Comparison of ENCODE assay signal across 23 cellular contexts in the genomic region with DNA sequence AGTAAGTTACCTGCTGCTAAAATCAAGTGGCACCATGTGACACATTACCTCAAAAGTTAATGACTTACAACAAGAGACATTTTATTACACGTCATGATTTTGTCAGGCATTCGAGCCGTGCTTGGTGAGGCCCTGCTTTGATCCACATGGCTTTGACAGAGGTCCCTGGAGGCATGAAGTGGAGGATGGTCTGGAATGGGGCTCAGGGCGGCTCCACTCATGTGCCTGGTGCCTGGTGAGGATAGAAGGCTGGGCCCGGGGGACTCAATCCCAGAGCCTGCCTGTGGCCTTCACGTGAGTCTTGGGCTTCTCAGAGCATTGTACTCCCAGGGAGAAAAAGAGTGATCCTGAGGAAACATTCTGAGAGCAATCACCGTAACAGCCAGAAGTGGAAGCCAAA.
DNase-seq lines count a peak whose midpoint lies in the region; ATAC-seq and TF ChIP-seq lines count a peak whose summit lies in the region.
"Had no signal": no experiment of that assay in that cellular context is flagged by ENCODE, and none has a peak within 500 bp of the region (broad histone marks: within the 10 kb centered on the region; RNA-seq: fewer than 3 reads in every experiment).

No MANE protein-coding gene starts in this region.

- DNase-seq in activated CD8-positive, alpha-beta memory T cell treated with anti-CD3 and anti-CD28 coated beads, Interleukin-2, amount 50 U/mL, for 48 hours, result peak; percentile 10
- DNase-seq in activated CD8-positive, alpha-beta memory T cell treated with anti-CD3 and anti-CD28 coated beads, Interleukin-2, amount 10 ng/mL, durations not matched to agents 7 days and 5 days, result no peak
- peak in 2 of 3 donors; percentile 23 to 24 for DNase-seq in Peyer's patch
- DNase-seq in hepatocyte (ENCODE audit: low spot score), result no peak
- peak; percentile 7 for DNase-seq in progenitor cell of endocrine pancreas (ENCODE audit: low spot score, unreplicated experiment)
- no peak for DNase-seq in RPMI8226
- no peak for DNase-seq in MV-4-11 (lab: John Stamatoyannopoulos, UW)
- DNase-seq in NCI-H1930 (lab: John Stamatoyannopoulos, UW), result no peak
- DNase-seq: 8988T; ACHN; CD4-positive, CD25-positive, alpha-beta regulatory T cell; GM23248; H7; Kasumi-1; NCI-H1105; NCI-H1436 treated with DMSO at 0.1 percent for 48 hours; NCI-H187 treated with DMSO at 0.1 percent for 48 hours; NCI-H446; NCI-H524 treated with DMSO at 0.1 percent for 48 hours; PC-9; SHP77 had no signal

- TF ChIP-seq CTCF in Peyer's patch (IDR thresholded peaks at IDR 0.05) (no peak), hepatocyte (IDR thresholded peaks at IDR 0.05; ENCODE audit: poor library complexity) (no peak), progenitor cell of endocrine pancreas (IDR thresholded peaks at IDR 0.05; ENCODE audit: unreplicated experiment) (no peak)

- no peaks in the 10 kb centered on the region for H3K36me3 Mint-ChIP-seq in activated CD8-positive, alpha-beta memory T cell treated with anti-CD3 and anti-CD28 coated beads, Interleukin-2, amount 10 ng/mL, durations not matched to agents 7 days and 5 days
- no peaks in the 10 kb centered on the region for H3K36me3 Mint-ChIP-seq in progenitor cell of endocrine pancreas (ENCODE audit: insufficient read depth)
- H3K36me3 Mint-ChIP-seq: CD4-positive, CD25-positive, alpha-beta regulatory T cell had no signal

- H3K79me2 ChIP-seq in hepatocyte, result no peaks in the 10 kb centered on the region

- no peaks in the 10 kb centered on the region for H3K9me3 Mint-ChIP-seq in activated CD8-positive, alpha-beta memory T cell treated with anti-CD3 and anti-CD28 coated beads, Interleukin-2, amount 10 ng/mL, durations not matched to agents 7 days and 5 days (ENCODE audit: low read depth)
- H3K9me3 Mint-ChIP-seq in progenitor cell of endocrine pancreas (ENCODE audit: low read depth), result peaks cover 12% of the 10 kb centered on the region

- H3K4me3 Mint-ChIP-seq in activated CD8-positive, alpha-beta memory T cell treated with anti-CD3 and anti-CD28 coated beads, Interleukin-2, amount 10 ng/mL, durations not matched to agents 7 days and 5 days, result no peak overlapping the region
- H3K4me3 Mint-ChIP-seq in progenitor cell of endocrine pancreas (ENCODE audit: low read depth), result no peak overlapping the region
- H3K4me3 Mint-ChIP-seq: CD4-positive, CD25-positive, alpha-beta regulatory T cell had no signal

- H3K4me3 ChIP-seq in Peyer's patch (no peak overlapping the region), hepatocyte (no peak overlapping the region)
- H3K4me3 ChIP-seq: GM23248, K562, PC-9 had no signal

- no peaks in the 10 kb centered on the region for H3K4me1 ChIP-seq in Peyer's patch
- H3K4me1 ChIP-seq in hepatocyte (ENCODE audit: insufficient read depth), result peaks cover 7% of the 10 kb centered on the region

- no peak for TF ChIP-seq POLR2A in Peyer's patch (IDR thresholded peaks at IDR 0.05)

- WGBS in hepatocyte (ENCODE audit: low lambda C conversion rate, missing lambda C conversion rate), result 80% methylated on average over 7 of the region's 7 CpGs

- H3K9me2 ChIP-seq in hepatocyte (replicated peaks; ENCODE audit: insufficient read depth), result no peaks in the 10 kb centered on the region

- H3K4me1 Mint-ChIP-seq in activated CD8-positive, alpha-beta memory T cell treated with anti-CD3 and anti-CD28 coated beads, Interleukin-2, amount 10 ng/mL, durations not matched to agents 7 days and 5 days, result no peaks in the 10 kb centered on the region
- H3K4me1 Mint-ChIP-seq in progenitor cell of endocrine pancreas (ENCODE audit: low read depth), result peaks cover 8% of the 10 kb centered on the region
- H3K4me1 Mint-ChIP-seq: CD4-positive, CD25-positive, alpha-beta regulatory T cell had no signal

- H3K36me3 ChIP-seq in Peyer's patch (no peaks in the 10 kb centered on the region), hepatocyte (replicated peaks; ENCODE audit: insufficient read depth, low read depth) (no peaks in the 10 kb centered on the region)

- H3K9me3 ChIP-seq in Peyer's patch, result no peaks in the 10 kb centered on the region
- H3K9me3 ChIP-seq in hepatocyte (ENCODE audit: low read depth), result no peaks in the 10 kb centered on the region

- no peak overlapping the region for H2AFZ ChIP-seq in hepatocyte
- H2AFZ ChIP-seq: GM23248, PC-9 had no signal

- no peak overlapping the region for H3K27ac ChIP-seq in Peyer's patch
- peak overlapping the region; percentile 87 for H3K27ac ChIP-seq in hepatocyte
- H3K27ac ChIP-seq: GM23248, PC-9, RWPE1 had no signal

- no peak overlapping the region for H3K27ac Mint-ChIP-seq in activated CD8-positive, alpha-beta memory T cell treated with anti-CD3 and anti-CD28 coated beads, Interleukin-2, amount 10 ng/mL, durations not matched to agents 7 days and 5 days
- H3K27ac Mint-ChIP-seq in progenitor cell of endocrine pancreas, result no peak overlapping the region
- H3K27ac Mint-ChIP-seq: CD4-positive, CD25-positive, alpha-beta regulatory T cell had no signal

- H3K27me3 Mint-ChIP-seq in activated CD8-positive, alpha-beta memory T cell treated with anti-CD3 and anti-CD28 coated beads, Interleukin-2, amount 10 ng/mL, durations not matched to agents 7 days and 5 days, result peaks cover 3% of the 10 kb centered on the region
- H3K27me3 Mint-ChIP-seq in progenitor cell of endocrine pancreas, result peaks cover 85% of the 10 kb centered on the region
- H3K27me3 Mint-ChIP-seq: CD4-positive, CD25-positive, alpha-beta regulatory T cell had no signal

- CTCF ChIA-PET in activated CD8-positive, alpha-beta memory T cell treated with anti-CD3 and anti-CD28 coated beads, Interleukin-2, amount 10 ng/mL, durations not matched to agents 7 days and 5 days (lab: Charles Lee), result no interaction called here

- H4K20me1 ChIP-seq in hepatocyte (ENCODE audit: insufficient read depth, poor library complexity, severe bottlenecking), result no peaks in the 10 kb centered on the region

- no peak for ATAC-seq in activated CD8-positive, alpha-beta memory T cell treated with anti-CD3 and anti-CD28 coated beads, Interleukin-2, amount 10 ng/mL, durations not matched to agents 7 days and 5 days
- ATAC-seq: K562 had no signal

- H3K4me2 ChIP-seq in hepatocyte, result no peak overlapping the region
- H3K4me2 ChIP-seq: PC-9 had no signal

- H3K27me3 ChIP-seq in Peyer's patch (no peaks in the 10 kb centered on the region), hepatocyte (no peaks in the 10 kb centered on the region)

Comparison
In these comparisons a context has a peak if more than half of its experiments do, and no peak if none do; other contexts are left out.
1. DNase-seq: peak in activated CD8-positive, alpha-beta memory T cell treated with anti-CD3 and anti-CD28 coated beads, Interleukin-2, amount 50 U/mL, for 48 hours (single experiment), Peyer's patch (2 of 3) and progenitor cell of endocrine pancreas (single experiment); none in activated CD8-positive, alpha-beta memory T cell treated with anti-CD3 and anti-CD28 coated beads, Interleukin-2, amount 10 ng/mL, durations not matched to agents 7 days and 5 days (single experiment), hepatocyte (single experiment), RPMI8226 (single experiment), MV-4-11 (single experiment) and NCI-H1930 (0 of 2).